ENCODE assay signal across 8 cellular contexts in the genomic region with DNA sequence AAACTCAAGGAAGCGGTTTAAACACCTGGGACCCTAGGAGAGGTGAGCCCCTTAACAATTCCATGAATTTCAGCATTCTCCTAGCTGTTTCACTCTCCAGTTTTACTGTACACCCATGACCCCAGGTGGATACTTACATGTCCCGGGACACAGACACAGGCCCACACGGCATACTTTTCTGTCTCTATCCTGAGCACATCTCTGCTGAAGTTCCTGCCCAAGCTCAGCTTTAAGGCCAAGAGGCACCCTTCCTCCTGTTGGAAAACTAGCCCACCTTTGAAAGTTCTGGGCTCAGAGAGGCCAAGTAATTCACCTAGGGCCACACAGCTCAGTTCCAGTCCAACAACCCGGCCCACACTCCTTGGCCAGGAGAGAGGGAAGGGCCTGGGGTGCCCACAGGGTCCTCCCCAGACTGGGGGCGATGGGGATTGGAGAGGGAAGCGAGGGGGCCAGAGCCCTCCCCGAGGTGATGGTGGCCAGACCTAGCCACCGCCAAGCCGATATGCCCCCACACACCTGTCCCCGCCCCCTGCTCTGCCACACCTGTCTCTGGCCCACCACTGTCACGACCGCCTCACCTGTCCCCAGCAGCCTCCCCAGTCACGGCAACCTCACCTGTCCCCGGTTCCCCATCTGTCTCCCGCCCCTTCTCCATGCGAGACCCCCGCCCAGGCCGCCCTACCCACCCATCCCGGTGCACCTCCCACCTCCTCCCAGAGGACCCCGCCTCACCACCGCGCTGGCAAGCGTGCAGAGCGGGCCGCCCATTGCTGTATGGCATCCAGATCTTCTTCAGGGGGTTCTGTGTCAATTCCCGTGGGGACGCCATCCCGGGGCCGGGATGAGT. TPM values are rescaled to one million over a fixed set of nuclear protein-coding genes. Genes with fewer than 3 reads are reported as not detected.
A peak's percentile ranks its signal among the peaks of the same experiment; 100 is the strongest.
DNase-seq lines count a peak whose midpoint lies in the region; ATAC-seq and TF ChIP-seq lines count a peak whose summit lies in the region.

No MANE protein-coding gene starts in this region.

- H3K36me3 ChIP-seq in H7 (replicated peaks; ENCODE audit: control insufficient read depth, insufficient read depth, low read length), result no peaks in the 10 kb centered on the region; the same call in 1 of the 2 replicates
- no peaks in the 10 kb centered on the region for H3K36me3 ChIP-seq in SU-DHL-6 (ENCODE audit: low read length)

- H3K9me2 ChIP-seq in SU-DHL-6 (replicated peaks; ENCODE audit: insufficient read depth, low read length), result no peaks in the 10 kb centered on the region

- peak overlapping the region; percentile 79 for H2AFZ ChIP-seq in SU-DHL-6 (ENCODE audit: low read depth, low read length, severe bottlenecking)

- H3K27me3 ChIP-seq in H7 (ENCODE audit: control insufficient read depth, insufficient read depth, low read length) (no peaks in the 10 kb centered on the region), SU-DHL-6 (ENCODE audit: low read length) (no peaks in the 10 kb centered on the region)

- TF ChIP-seq CTCF in SU-DHL-6 (IDR thresholded peaks at IDR 0.05; ENCODE audit: insufficient read depth, low read length, poor library complexity, severe bottlenecking) (no peak), foreskin fibroblast (IDR thresholded peaks at IDR 0.05; ENCODE audit: low read depth, low read length) (no peak)

- H3F3A ChIP-seq in SU-DHL-6 (ENCODE audit: insufficient read depth), result peaks cover 10% of the 10 kb centered on the region; the same call in 1 of the 2 replicates

- peak overlapping the region; percentile 75 for H3K4me3 ChIP-seq in H7 (ENCODE audit: insufficient read depth, low read depth, low read length)
- H3K4me3 ChIP-seq in SU-DHL-6 (ENCODE audit: insufficient read depth, low read length, poor library complexity, severe bottlenecking), result peak overlapping the region; percentile 63
- peak overlapping the region; percentile 65 to 72 for H3K4me3 ChIP-seq in foreskin fibroblast (ENCODE audit: low read depth in 1 of 2, low read length in 2 of 2)
- H3K4me3 ChIP-seq in skin epidermis, result peak overlapping the region; percentile 42 to 57 (median 49)

- peak overlapping the region; percentile 71 for H3K4me2 ChIP-seq in SU-DHL-6 (ENCODE audit: low read depth, low read length, poor library complexity, severe bottlenecking)

- H3K27ac ChIP-seq in SU-DHL-6 (ENCODE audit: low read depth, low read length), result no peak overlapping the region
- peak overlapping the region in 20 of 21 experiments; percentile 14 to 86 (median 74) for H3K27ac ChIP-seq in skin epidermis

- H3K9me3 ChIP-seq in SU-DHL-6 (ENCODE audit: insufficient read depth, low read length), result no peaks in the 10 kb centered on the region

- peak overlapping the region; percentile 63 for H3K9ac ChIP-seq in SU-DHL-6 (ENCODE audit: low read length)

- no peaks in the 10 kb centered on the region for H3K79me2 ChIP-seq in SU-DHL-6 (ENCODE audit: insufficient read depth, low read length)

- ATAC-seq in HG02938 (IDR thresholded peaks at IDR 0.05; ENCODE audit: unreplicated experiment), result no peak

- H4K20me1 ChIP-seq in SU-DHL-6 (ENCODE audit: low read depth, low read length), result no peaks in the 10 kb centered on the region

- DNase-seq in H7 (no peak), foreskin fibroblast (no peak), NCI-H2029 treated with DMSO at 0.1 percent for 48 hours (lab: John Stamatoyannopoulos, UW) (no peak), mesenteric fat pad (ENCODE audit: low spot score) (no peak)
- DNase-seq in stimulated activated CD4-positive, alpha-beta T cell treated with anti-CD3 and anti-CD28 coated beads, Interleukin-4, amount 100 ng/mL, for 1 hour, result no peak

RNA-seq across cellular contexts. Expression of a gene that starts 0.4 kb away (rescaled TPM):
- 11.4 and 22.0 TPM in 2 replicates for total RNA-seq in H7 (2014; rRNA removed; shearing (Covaris generic))
- 4.6 TPM for total RNA-seq in mesenteric fat pad

RNA-seq across cellular contexts. Expression of a gene that starts 7.4 kb away (rescaled TPM):
- total RNA-seq in H7 (2014; rRNA removed; shearing (Covaris generic)), result 0.15 and 0.69 TPM in 2 replicates
- not detected for total RNA-seq in mesenteric fat pad

RNA-seq across cellular contexts. Expression of a gene that starts 39.0 kb away (rescaled TPM):
- total RNA-seq in H7 (2014; rRNA removed; shearing (Covaris generic)), result 19.4 and 29.4 TPM in 2 replicates
- total RNA-seq in mesenteric fat pad, result 0.84 TPM

RNA-seq across cellular contexts. Expression of a gene that starts 52.2 kb away (rescaled TPM):
- 195 and 200 TPM in 2 replicates for total RNA-seq in H7 (2014; rRNA removed; shearing (Covaris generic))
- total RNA-seq in mesenteric fat pad, result 170 TPM

RNA-seq across cellular contexts. Expression of a gene that starts 53.3 kb away (rescaled TPM):
- 492 and 610 TPM in 2 replicates for total RNA-seq in H7 (2014; rRNA removed; shearing (Covaris generic))
- total RNA-seq in mesenteric fat pad, result 148 TPM

Comparison
In these comparisons a context has a peak if more than half of its experiments do, and no peak if none do; other contexts are left out.
1. RNA of a gene that starts 39.0 kb away (total RNA-seq): 19.4 to 29.4 TPM in H7; 0.84 TPM in mesenteric fat pad (single experiment); every median in the first group is over 10 times any median in the second.
2. Peak in every context shown above with its lines, with median percentiles within 50 percentile points of each other: H3K4me3 ChIP-seq.